ENCODE assay signal across 9 cellular contexts in genomic region chr21:42474043-42474831, GRCh38. TPM values are rescaled to one million over a fixed set of nuclear protein-coding genes. Genes with fewer than 3 reads are reported as not detected.
DNase-seq lines count a peak whose midpoint lies in the region; ATAC-seq and FAIRE-seq lines count a peak whose summit lies in the region.
"Had no signal": no experiment of that assay in that cellular context is flagged by ENCODE, and none has a peak within 500 bp of the region (broad histone marks: within the 10 kb centered on the region; RNA-seq: fewer than 3 reads in every experiment).

No MANE protein-coding gene starts in this region.

- intact Hi-C loops in sciatic nerve (cut with DNase I) = no loop called here

- FAIRE-seq in HTR-8/SVneo (lab: Jason Lieb, UNC) (peak; percentile 74), colon (lab: Jason Lieb, UNC) (peak; percentile 36)

- no peaks in the 10 kb centered on the region for H3K9me3 Mint-ChIP-seq in activated naive CD8-positive, alpha-beta T cell treated with anti-CD3 and anti-CD28 coated beads, Interleukin-2, amount 50 U/mL, for 24 hours
- no peaks in the 10 kb centered on the region for H3K9me3 Mint-ChIP-seq in activated naive CD8-positive, alpha-beta T cell treated with anti-CD3 and anti-CD28 coated beads for 36 hours

- ATAC-seq in activated naive CD8-positive, alpha-beta T cell treated with anti-CD3 and anti-CD28 coated beads, Interleukin-2, amount 50 U/mL, for 24 hours = peak; percentile 24
- ATAC-seq in sciatic nerve = no peak

- H3K4me1 Mint-ChIP-seq in activated naive CD8-positive, alpha-beta T cell treated with anti-CD3 and anti-CD28 coated beads, Interleukin-2, amount 50 U/mL, for 24 hours = peaks cover 6% of the 10 kb centered on the region
- peaks cover 3% of the 10 kb centered on the region for H3K4me1 Mint-ChIP-seq in activated naive CD8-positive, alpha-beta T cell treated with anti-CD3 and anti-CD28 coated beads for 36 hours

- no peaks in the 10 kb centered on the region for H3K36me3 Mint-ChIP-seq in activated naive CD8-positive, alpha-beta T cell treated with anti-CD3 and anti-CD28 coated beads, Interleukin-2, amount 50 U/mL, for 24 hours (ENCODE audit: low read depth)
- no peaks in the 10 kb centered on the region for H3K36me3 Mint-ChIP-seq in activated naive CD8-positive, alpha-beta T cell treated with anti-CD3 and anti-CD28 coated beads for 36 hours

- peaks cover 1% of the 10 kb centered on the region for H3K27me3 Mint-ChIP-seq in activated naive CD8-positive, alpha-beta T cell treated with anti-CD3 and anti-CD28 coated beads, Interleukin-2, amount 50 U/mL, for 24 hours
- H3K27me3 Mint-ChIP-seq in activated naive CD8-positive, alpha-beta T cell treated with anti-CD3 and anti-CD28 coated beads for 36 hours = no peaks in the 10 kb centered on the region

- no peak for DNase-seq in activated naive CD8-positive, alpha-beta T cell treated with anti-CD3 and anti-CD28 coated beads, Interleukin-2, amount 50 U/mL, for 24 hours
- no peak for DNase-seq in activated naive CD8-positive, alpha-beta T cell treated with anti-CD3 and anti-CD28 coated beads for 36 hours
- DNase-seq in HTR-8/SVneo (ENCODE audit: insufficient read length, low spot score) (peak; percentile 65), sciatic nerve (ENCODE audit: low spot score) (peak; percentile 47), hepatic stellate cell (ENCODE audit: low spot score) (no peak)
- DNase-seq in stimulated activated CD4-positive, alpha-beta T cell treated with anti-CD3 and anti-CD28 coated beads, Interleukin-15, amount 100 ng/mL, for 24 hours = no peak
- no peak for DNase-seq in stimulated activated CD4-positive, alpha-beta T cell treated with anti-CD3 and anti-CD28 coated beads, Interleukin-12 subunit alpha, Interleukin-12 subunit beta, amount 100 ng/mL, for 4 hours
- DNase-seq: left cardiac atrium had no signal

- H3K4me3 Mint-ChIP-seq in activated naive CD8-positive, alpha-beta T cell treated with anti-CD3 and anti-CD28 coated beads, Interleukin-2, amount 50 U/mL, for 24 hours = no peak overlapping the region
- no peak overlapping the region for H3K4me3 Mint-ChIP-seq in activated naive CD8-positive, alpha-beta T cell treated with anti-CD3 and anti-CD28 coated beads for 36 hours

- no peak overlapping the region for H3K27ac Mint-ChIP-seq in activated naive CD8-positive, alpha-beta T cell treated with anti-CD3 and anti-CD28 coated beads, Interleukin-2, amount 50 U/mL, for 24 hours
- H3K27ac Mint-ChIP-seq in activated naive CD8-positive, alpha-beta T cell treated with anti-CD3 and anti-CD28 coated beads for 36 hours = no peak overlapping the region

RNA-seq across cellular contexts. Expression of gene RSPH1, which starts 21.8 kb away (rescaled TPM):
- total RNA-seq in activated naive CD8-positive, alpha-beta T cell treated with anti-CD3 and anti-CD28 coated beads for 36 hours = under 1 TPM in 1 of 2 experiments, not detected in 1; 0.32 TPM
- 0.58 TPM for total RNA-seq in sciatic nerve
- total RNA-seq: left cardiac atrium had no signal

RNA-seq across cellular contexts. Expression of gene SLC37A1, which starts 39.4 kb away (rescaled TPM):
- total RNA-seq in activated naive CD8-positive, alpha-beta T cell treated with anti-CD3 and anti-CD28 coated beads for 36 hours = 10 to 100 TPM; 15.7 to 17.5 TPM
- total RNA-seq in sciatic nerve = 7.4 TPM

Comparison
In these comparisons a context has a peak if more than half of its experiments do, and no peak if none do; other contexts are left out.
1. DNase-seq: peak in HTR-8/SVneo (single experiment) and sciatic nerve (single experiment); none in activated naive CD8-positive, alpha-beta T cell treated with anti-CD3 and anti-CD28 coated beads, Interleukin-2, amount 50 U/mL, for 24 hours (single experiment), activated naive CD8-positive, alpha-beta T cell treated with anti-CD3 and anti-CD28 coated beads for 36 hours (single experiment), stimulated activated CD4-positive, alpha-beta T cell treated with anti-CD3 and anti-CD28 coated beads, Interleukin-15, amount 100 ng/mL, for 24 hours (single experiment), stimulated activated CD4-positive, alpha-beta T cell treated with anti-CD3 and anti-CD28 coated beads, Interleukin-12 subunit alpha, Interleukin-12 subunit beta, amount 100 ng/mL, for 4 hours (single experiment) and hepatic stellate cell (single experiment).